14 cellular contexts compared by ENCODE assay signal in genomic region chr1:52913014-52913413, GRCh38. TPM values are rescaled to one million over a fixed set of nuclear protein-coding genes. Genes with fewer than 3 reads are reported as not detected.
DNase-seq lines count a peak whose midpoint lies in the region; ATAC-seq, FAIRE-seq and TF ChIP-seq lines count a peak whose summit lies in the region.
"Had no signal": no experiment of that assay in that cellular context is flagged by ENCODE, and none has a peak within 500 bp of the region (broad histone marks: within the 10 kb centered on the region; RNA-seq: fewer than 3 reads in every experiment).

No MANE protein-coding gene starts in this region.

- POLR2A ChIA-PET in GM12878 (lab: Charles Lee) = no interaction called here

- TF ChIP-seq POLR2A in GM12878 (IDR thresholded peaks at IDR 0.05; ENCODE audit: low read depth, low read length) (no peak), thyroid gland (IDR thresholded peaks at IDR 0.05) (no peak)

- no peak overlapping the region for H3K4me2 ChIP-seq in Karpas-422 (ENCODE audit: low read depth, low read length, poor library complexity, severe bottlenecking)
- H3K4me2 ChIP-seq in GM12878 (ENCODE audit: control insufficient read depth, insufficient read depth) = no peak overlapping the region

- TF ChIP-seq EP300 in GM12878 (IDR thresholded peaks at IDR 0.05; ENCODE audit: borderline replicate concordance in 1 of 2, control insufficient read depth in 1 of 2, low read depth in 2 of 2, low read length in 2 of 2) = no peak

- H3K79me2 ChIP-seq in Karpas-422 (ENCODE audit: low read length) (no peaks in the 10 kb centered on the region), GM12878 (ENCODE audit: control insufficient read depth, insufficient read depth, low read length) (no peaks in the 10 kb centered on the region)

- SMC1A ChIA-PET in GM12878 (lab: Charles Lee; ENCODE audit: uncharacterized antibody, unreplicated experiment) = no interaction called here

- H3K9me3 ChIP-seq in Karpas-422 (ENCODE audit: low read length) (no peaks in the 10 kb centered on the region), GM12878 (replicated peaks; ENCODE audit: control insufficient read depth, insufficient read depth, low read length) (no peaks in the 10 kb centered on the region), liver (ENCODE audit: control insufficient read depth in 4 of 4, low read length in 3 of 4) (no peaks in the 10 kb centered on the region), thyroid gland (no peaks in the 10 kb centered on the region)

- CTCF ChIA-PET in GM12878 (lab: Yijun Ruan, JAX) = no interaction called here

- H4K20me1 ChIP-seq in Karpas-422 (ENCODE audit: insufficient read depth, low read depth, low read length) = no peaks in the 10 kb centered on the region
- H4K20me1 ChIP-seq in GM12878 (ENCODE audit: control insufficient read depth, insufficient read depth) = no peaks in the 10 kb centered on the region

- H3K4me3 ChIP-seq in Karpas-422 (ENCODE audit: low read length) (no peak overlapping the region), GM12878 (no peak overlapping the region), liver (ENCODE audit: low read depth in 1 of 3, low read length in 3 of 3) (peak overlapping the region in 2 of 3 donors; percentile 30 to 45), thyroid gland (replicated peaks in 1 of 3) (no peak overlapping the region)

- intact Hi-C loops in GM12878 (cut with micrococcal nuclease; ENCODE audit: unreplicated experiment) (no loop called here), thyroid gland (cut with DNase I) (loop anchor here (5.0 to 10.0 kb wide), 2 partner anchors 66 to 188 kb away; partner anchors contain the start of gene ZYG11B)

- TF ChIP-seq RAD21 in GM12878 (IDR thresholded peaks at IDR 0.05; ENCODE audit: insufficient read depth, low read depth, low read length) = no peak
- peak; percentile 20 to 57 for TF ChIP-seq RAD21 in liver (IDR thresholded peaks at IDR 0.05)

- TF ChIP-seq CTCF in GM12878 (IDR thresholded peaks at IDR 0.05 in 2 of 3, conservative IDR thresholded peaks at IDR 0.05 in 1 of 3; ENCODE audit: control insufficient read depth in 2 of 3, extremely low read depth in 1 of 3, insufficient read depth in 1 of 3, low read depth in 3 of 3, low read length in 3 of 3) (no peak), liver (IDR thresholded peaks at IDR 0.05; ENCODE audit: low read depth, low read length, missing input control) (no peak), thyroid gland (IDR thresholded peaks at IDR 0.05) (no peak)

- H3K36me3 ChIP-seq in Karpas-422 (ENCODE audit: insufficient read depth, low read length) = no peaks in the 10 kb centered on the region
- no peaks in the 10 kb centered on the region for H3K36me3 ChIP-seq in GM12878 (ENCODE audit: control insufficient read depth in 2 of 2, insufficient read depth in 2 of 2, low read length in 1 of 2)
- H3K36me3 ChIP-seq in liver (ENCODE audit: control insufficient read depth in 4 of 4, insufficient read depth in 3 of 4, low read depth in 1 of 4, low read length in 3 of 4) = peaks cover 0 to 4% (median 0%) of the 10 kb centered on the region in 4 donors
- no peaks in the 10 kb centered on the region for H3K36me3 ChIP-seq in thyroid gland

- in situ Hi-C loops in GM12878 (cut with MboI) = loop anchor here (25.0 kb wide), 1 partner anchor 274 kb away; the partner anchor contains the start of gene CPT2

- peak; percentile 30 for DNase-seq in NCI-H82 (lab: John Stamatoyannopoulos, UW)
- no peak for DNase-seq in NCI-H82 treated with DMSO at 0.1 percent for 48 hours (lab: John Stamatoyannopoulos, UW; ENCODE audit: unreplicated experiment)
- DNase-seq in Karpas-422 = no peak
- DNase-seq in GM12878 (ENCODE audit: low read depth, low spot score) = no peak
- no peak for DNase-seq in hypothalamus (lab: John Stamatoyannopoulos, UW)
- no peak for DNase-seq in activated CD4-positive, alpha-beta T cell treated with anti-CD3 and anti-CD28 coated beads for 4 hours
- no peak for DNase-seq in thyroid gland
- DNase-seq: CD8-positive, alpha-beta T cell; COR-L47; HCEC 1CT; HFFc6 had no signal

- FAIRE-seq in GM12878 (lab: Jason Lieb, UNC) = no peak
- FAIRE-seq: GM18507 had no signal

- H3K9me2 ChIP-seq in Karpas-422 (replicated peaks; ENCODE audit: insufficient read depth, low read length) = no peaks in the 10 kb centered on the region

- H3K4me1 ChIP-seq in Karpas-422 (ENCODE audit: low read length) (no peaks in the 10 kb centered on the region), GM12878 (ENCODE audit: control insufficient read depth, insufficient read depth, low read length) (no peaks in the 10 kb centered on the region), liver (ENCODE audit: control insufficient read depth in 4 of 4, insufficient read depth in 4 of 4, low read length in 3 of 4) (peaks cover 20 to 82% (median 63%) of the 10 kb centered on the region in 4 donors), thyroid gland (peaks cover 0 to 12% of the 10 kb centered on the region in 2 donors)

- H3K27me3 ChIP-seq in Karpas-422 (ENCODE audit: low read length) (no peaks in the 10 kb centered on the region), GM12878 (replicated peaks in 1 of 2; ENCODE audit: control insufficient read depth in 2 of 2, insufficient read depth in 2 of 2, low read length in 1 of 2) (no peaks in the 10 kb centered on the region), liver (ENCODE audit: control insufficient read depth in 4 of 4, insufficient read depth in 4 of 4, low read length in 3 of 4) (no peaks in the 10 kb centered on the region), thyroid gland (no peaks in the 10 kb centered on the region)

- H2AFZ ChIP-seq in Karpas-422 (ENCODE audit: low read length) (0 out of 2 replicates have a peak overlapping the region, but pooled peaks have one; percentile 16), GM12878 (ENCODE audit: control insufficient read depth, low read depth, low read length) (no peak overlapping the region)

- ATAC-seq in GM12878 = no peak

- WGBS in GM12878 (ENCODE audit: insufficient coverage, insufficient replicate concordance, low lambda C conversion rate, missing lambda C conversion rate) = 99% methylated on average over 3 of the region's 3 CpGs
- WGBS in liver = 41% methylated on average over 3 of the region's 3 CpGs
- WGBS in thyroid gland, 2 donors = 90 to 97% methylated on average over 3 of the region's 3 CpGs

- no peak overlapping the region for H3K9ac ChIP-seq in Karpas-422 (ENCODE audit: low read length)
- H3K9ac ChIP-seq in GM12878 (ENCODE audit: control insufficient read depth, insufficient read depth, low read length) = no peak overlapping the region
- peak overlapping the region in 1 of 2 donors; percentile 57 for H3K9ac ChIP-seq in liver (ENCODE audit: low read depth in 1 of 2, low read length in 2 of 2)

- no peak overlapping the region for H3K27ac ChIP-seq in Karpas-422 (ENCODE audit: low read length)
- no peak overlapping the region for H3K27ac ChIP-seq in GM12878 (ENCODE audit: control insufficient read depth, insufficient read depth)
- peak overlapping the region; percentile 66 to 74 for H3K27ac ChIP-seq in liver (ENCODE audit: low read depth in 1 of 2, low read length in 2 of 2)
- no peak overlapping the region for H3K27ac ChIP-seq in thyroid gland
- H3K27ac ChIP-seq: 22Rv1 had no signal

- BruUV-seq in GM12878 (replicated peaks; lab: Mats Ljungman, UMichigan) = TSS peak; percentile 40

- RAD21 ChIA-PET in GM12878 (lab: Charles Lee; ENCODE audit: unreplicated experiment) = no interaction called here

TF ChIP-seq in liver, 16 proteins besides CTCF, POLR2A, EP300 and RAD21 (continues in another document):
- TF ChIP-seq RXRA (IDR thresholded peaks at IDR 0.05) (peak; percentile 87 to 88), FOXA2 (IDR thresholded peaks at IDR 0.05) (no peak)

RNA-seq across cellular contexts. Expression of gene ECHDC2, which starts 8.5 kb away (rescaled TPM):
- total RNA-seq in Karpas-422 (2014; rRNA removed; shearing (Covaris generic); ENCODE audit: low replicate concordance) = not detected in 2 replicates
- 85.9 and 89.7 TPM in 2 replicates for total RNA-seq in GM12878 (2013; cell fraction: nucleolus; rRNA removed)
- total RNA-seq in GM12878 (2014; rRNA removed) (4.4 and 6.9 TPM in 2 replicates), GM12878 (2014; rRNA removed; fragmentation: Illumina TruSeq; extraction: Trizol) (4.3 and 5.6 TPM in 2 replicates), GM12878 (2021) (5.8 and 6.6 TPM in 2 replicates), liver (100 to 1,000 TPM in 1 of 2 donors, 10 to 100 TPM in 1; 37.8 to 591 TPM), thyroid gland (100 to 1,000 TPM; 153 to 217 (median 187) TPM)
- 15.0 TPM for polyA plus RNA-seq in GM12878 (2011; ENCODE audit: low read depth)
- polyA plus RNA-seq in GM12878 (2011; rRNA removed) (16.3 and 17.0 TPM in 2 replicates), GM12878 (2014; fragmentation: Illumina TruSeq; extraction: Trizol) (3.0 and 7.9 TPM in 2 replicates), GM12878 (2014; fragmentation: Nextera tagmentation; extraction: Ambion mirVana) (1 to 10 TPM; 1.3 to 1.4 TPM), GM12878 (2014; rRNA removed) (12.6 and 14.5 TPM in 2 replicates), GM12878 (2016; fragmentation: Nextera tagmentation; extraction: Ambion mirVana) (1 to 10 TPM; 3.4 to 4.4 TPM), liver (100 to 1,000 TPM; 269 to 302 TPM)
- 12.0 and 18.5 TPM in 2 replicates for polyA plus RNA-seq in GM12878 (2011; cell fraction: cytosol; rRNA removed)
- polyA plus RNA-seq in GM12878 (2011; cell fraction: nucleus; rRNA removed) = 67.5 and 71.7 TPM in 2 replicates
- 26.3 and 33.3 TPM in 2 replicates for polyA plus RNA-seq in GM12878 (2012)
- 9.0 and 15.5 TPM in 2 replicates for polyA minus RNA-seq in GM12878 (2011; rRNA and poly(A)+ RNA removed)
- polyA minus RNA-seq in GM12878 (2011; cell fraction: cytosol; rRNA and poly(A)+ RNA removed) = 2.9 and 3.8 TPM in 2 replicates
- polyA minus RNA-seq in GM12878 (2011; cell fraction: nucleus; rRNA and poly(A)+ RNA removed) = 8.7 and 12.5 TPM in 2 replicates

RNA-seq across cellular contexts. Expression of gene SCP2, which starts 14.1 kb away (rescaled TPM):
- 81.3 and 146 TPM in 2 replicates for total RNA-seq in Karpas-422 (2014; rRNA removed; shearing (Covaris generic); ENCODE audit: low replicate concordance)
- total RNA-seq in GM12878 (2013; cell fraction: nucleolus; rRNA removed) = 28.6 and 32.9 TPM in 2 replicates
- total RNA-seq in GM12878 (2014; rRNA removed) (74.3 and 96.9 TPM in 2 replicates), GM12878 (2014; rRNA removed; fragmentation: Illumina TruSeq; extraction: Trizol) (125 and 126 TPM in 2 replicates), GM12878 (2021) (77.6 and 79.7 TPM in 2 replicates), liver (100 to 1,000 TPM; 122 to 811 TPM), thyroid gland (100 to 1,000 TPM; 114 to 181 (median 164) TPM)
- 100 TPM for polyA plus RNA-seq in GM12878 (2011; ENCODE audit: low read depth)
- polyA plus RNA-seq in GM12878 (2011; rRNA removed) (116 and 183 TPM in 2 replicates), GM12878 (2014; fragmentation: Illumina TruSeq; extraction: Trizol) (128 and 165 TPM in 2 replicates), GM12878 (2014; fragmentation: Nextera tagmentation; extraction: Ambion mirVana) (100 to 1,000 TPM; 216 to 327 TPM), GM12878 (2014; rRNA removed) (73.2 and 75.6 TPM in 2 replicates), GM12878 (2016; fragmentation: Nextera tagmentation; extraction: Ambion mirVana) (100 to 1,000 TPM; 156 to 161 TPM), liver (100 to 1,000 TPM; 330 to 727 TPM)
- 32.6 and 35.5 TPM in 2 replicates for polyA plus RNA-seq in GM12878 (2011; cell fraction: cytosol; rRNA removed)
- polyA plus RNA-seq in GM12878 (2011; cell fraction: nucleus; rRNA removed) = 31.1 and 33.9 TPM in 2 replicates
- polyA plus RNA-seq in GM12878 (2012) = 65.6 and 81.8 TPM in 2 replicates
- 31.3 and 37.3 TPM in 2 replicates for polyA minus RNA-seq in GM12878 (2011; rRNA and poly(A)+ RNA removed)
- polyA minus RNA-seq in GM12878 (2011; cell fraction: cytosol; rRNA and poly(A)+ RNA removed) = 19.6 and 21.4 TPM in 2 replicates
- 10.8 and 11.2 TPM in 2 replicates for polyA minus RNA-seq in GM12878 (2011; cell fraction: nucleus; rRNA and poly(A)+ RNA removed)

Comparison
In these comparisons a context has a peak if more than half of its experiments do, and no peak if none do; other contexts are left out.
1. H3K27ac ChIP-seq: peak in liver (2 of 2); none in Karpas-422 (single experiment), GM12878 (single experiment) and thyroid gland (0 of 3).
2. H3K4me3 ChIP-seq: peak in liver (2 of 3); none in Karpas-422 (single experiment), GM12878 (single experiment) and thyroid gland (0 of 3).